Comparison of ENCODE assay signal across 8 cellular contexts in genomic region chr7:8176370-8177081, GRCh38.
DNase-seq lines count a peak whose midpoint lies in the region; ATAC-seq and TF ChIP-seq lines count a peak whose summit lies in the region.

No MANE protein-coding gene starts in this region.

- 51% methylated on average over 10 of the region's 10 CpGs for WGBS in mammary epithelial cell (ENCODE audit: low coverage, missing lambda C conversion rate)

- H3K9me3 ChIP-seq in mammary epithelial cell (replicated peaks; ENCODE audit: insufficient read depth, low read length), result no peaks in the 10 kb centered on the region

- H3K79me2 ChIP-seq in mammary epithelial cell (ENCODE audit: insufficient read depth, low read length), result no peaks in the 10 kb centered on the region

- H2AFZ ChIP-seq in mammary epithelial cell (ENCODE audit: low read depth, low read length), result no peak overlapping the region

- DNase-seq in HK-2 (ENCODE audit: unreplicated experiment) (peak; percentile 4), germinal center (ENCODE audit: low spot score) (peak; percentile 61), NCI-H748 (lab: John Stamatoyannopoulos, UW; ENCODE audit: unreplicated experiment) (no peak), mammary epithelial cell (no peak)
- DNase-seq in activated CD4-positive, alpha-beta T cell treated with anti-CD3 and anti-CD28 coated beads for 1 hour, result peak; percentile 37
- DNase-seq in stimulated activated CD8-positive, alpha-beta memory T cell treated with anti-CD3 and anti-CD28 coated beads, Interleukin-4, amount 100 ng/mL, for 48 hours, result peak; percentile 58

- H3K4me1 ChIP-seq in mammary epithelial cell (ENCODE audit: insufficient read depth, low read length), result no peaks in the 10 kb centered on the region

- H3K27me3 ChIP-seq in mammary epithelial cell (ENCODE audit: insufficient read depth, low read length), result no peaks in the 10 kb centered on the region

- intact Hi-C loops in mammary epithelial cell (cut with micrococcal nuclease), result no loop called here

- in situ Hi-C loops in mammary epithelial cell (cut with MboI; ENCODE audit: low sequenced_read_pairs in 2 of 2), result no loop called here

- no peak overlapping the region for H3K27ac ChIP-seq in mammary epithelial cell (ENCODE audit: insufficient read depth, low read depth, low read length)

- dilution Hi-C loops in mammary epithelial cell (cut with HindIII; ENCODE audit: low sequenced_read_pairs), result no loop called here

- H3K9ac ChIP-seq in mammary epithelial cell (ENCODE audit: insufficient read depth, low read length), result no peak overlapping the region

- no TSS peak for BruUV-seq in mammary epithelial cell (replicated peaks; lab: Mats Ljungman, UMichigan)

- H3K4me3 ChIP-seq in GM08714 (ENCODE audit: low read length), result peak overlapping the region; percentile 30; the same call in 1 of the 2 replicates
- H3K4me3 ChIP-seq in mammary epithelial cell (replicated peaks in 1 of 3; ENCODE audit: insufficient read depth in 1 of 3, low read depth in 2 of 3, low read length in 3 of 3), result no peak overlapping the region

- no peaks in the 10 kb centered on the region for H3K36me3 ChIP-seq in mammary epithelial cell (ENCODE audit: insufficient read depth, low read length)

- ATAC-seq in GM21367 (IDR thresholded peaks at IDR 0.05; ENCODE audit: unreplicated experiment), result peak; percentile 65

- H3K4me2 ChIP-seq in mammary epithelial cell (ENCODE audit: insufficient read depth, low read depth, low read length), result no peak overlapping the region

- no peak for TF ChIP-seq CTCF in mammary epithelial cell (conservative IDR thresholded peaks at IDR 0.05 in 1 of 2, IDR thresholded peaks at IDR 0.05 in 1 of 2; ENCODE audit: extremely low read depth in 1 of 2, insufficient read depth in 1 of 2, low read depth in 1 of 2, low read length in 2 of 2)

- H4K20me1 ChIP-seq in mammary epithelial cell (ENCODE audit: insufficient read depth, low read length), result no peaks in the 10 kb centered on the region

- CTCF ChIA-PET in mammary epithelial cell (lab: Charles Lee; ENCODE audit: low non-redundant PET), result no interaction called here

Comparison
In these comparisons a context has a peak if more than half of its experiments do, and no peak if none do; other contexts are left out.
1. DNase-seq: peak in HK-2 (single experiment), activated CD4-positive, alpha-beta T cell treated with anti-CD3 and anti-CD28 coated beads for 1 hour (single experiment), germinal center (single experiment) and stimulated activated CD8-positive, alpha-beta memory T cell treated with anti-CD3 and anti-CD28 coated beads, Interleukin-4, amount 100 ng/mL, for 48 hours (single experiment); none in NCI-H748 (single experiment) and mammary epithelial cell (single experiment).